Comparison of ENCODE assay signal across 9 cellular contexts in genomic region chr19:18507021-18507726, GRCh38. TPM values are rescaled to one million over a fixed set of nuclear protein-coding genes. Genes with fewer than 3 reads are reported as not detected.
DNase-seq lines count a peak whose midpoint lies in the region; ATAC-seq and TF ChIP-seq lines count a peak whose summit lies in the region.
"Had no signal": no experiment of that assay in that cellular context is flagged by ENCODE, and none has a peak within 500 bp of the region (broad histone marks: within the 10 kb centered on the region; RNA-seq: fewer than 3 reads in every experiment).

No MANE protein-coding gene starts in this region.

- ATAC-seq in HG03432 (IDR thresholded peaks at IDR 0.05; ENCODE audit: unreplicated experiment) (no peak), HG03565 (IDR thresholded peaks at IDR 0.05; ENCODE audit: unreplicated experiment) (no peak), HG03457 (IDR thresholded peaks at IDR 0.05; ENCODE audit: unreplicated experiment) (no peak), GM18907 (IDR thresholded peaks at IDR 0.05; ENCODE audit: unreplicated experiment) (no peak)

- H3K27ac ChIP-seq in dorsolateral prefrontal cortex: peak overlapping the region in 58 of 59 donors; percentile 43 to 97 (median 81)

- peak; percentile 45 for DNase-seq in CMK (ENCODE audit: low read depth)
- DNase-seq in dorsolateral prefrontal cortex: peak in 8 of 10 donors; percentile 33 to 87 (median 68)
- DNase-seq: stimulated activated CD4-positive, alpha-beta T cell treated with anti-CD3 and anti-CD28 coated beads, Interleukin-15, amount 100 ng/mL, for 24 hours had no signal

- H3K27ac Mint-ChIP-seq in T-helper 1 cell treated with Interleukin-12 subunit alpha and Interleukin-12 subunit beta and Interleukin-4 antibody, amounts not matched to agents 30 μg/mL and 1 μg/mL, for 36 hours: peak overlapping the region; percentile 79
- H3K27ac Mint-ChIP-seq in nephron: peak overlapping the region; percentile 39 to 62 (median 47)

- no peaks in the 10 kb centered on the region for H3K27me3 Mint-ChIP-seq in T-helper 1 cell treated with Interleukin-12 subunit alpha and Interleukin-12 subunit beta and Interleukin-4 antibody, amounts not matched to agents 30 μg/mL and 1 μg/mL, for 36 hours (ENCODE audit: low read depth)
- H3K27me3 Mint-ChIP-seq in nephron (ENCODE audit: low read depth): no peaks in the 10 kb centered on the region

- H3K4me1 Mint-ChIP-seq in T-helper 1 cell treated with Interleukin-12 subunit alpha and Interleukin-12 subunit beta and Interleukin-4 antibody, amounts not matched to agents 30 μg/mL and 1 μg/mL, for 36 hours (ENCODE audit: low read depth): peaks cover 38% of the 10 kb centered on the region
- H3K4me1 Mint-ChIP-seq in nephron: peaks cover 42% of the 10 kb centered on the region

- no peaks in the 10 kb centered on the region for H3K36me3 Mint-ChIP-seq in T-helper 1 cell treated with Interleukin-12 subunit alpha and Interleukin-12 subunit beta and Interleukin-4 antibody, amounts not matched to agents 30 μg/mL and 1 μg/mL, for 36 hours (ENCODE audit: low read depth)
- no peaks in the 10 kb centered on the region for H3K36me3 Mint-ChIP-seq in nephron (ENCODE audit: low read depth)

- intact Hi-C loops in dorsolateral prefrontal cortex (cut with DNase I): no loop called here

- no peaks in the 10 kb centered on the region for H3K27me3 ChIP-seq in dorsolateral prefrontal cortex

- no peak for TF ChIP-seq CTCF in dorsolateral prefrontal cortex (IDR thresholded peaks at IDR 0.05 in 54 of 56, conservative IDR thresholded peaks at IDR 0.05 in 2 of 56; ENCODE audit: low read depth in 1 of 56, partially characterized antibody in 56 of 56)
- TF ChIP-seq CTCF in nephron (IDR thresholded peaks at IDR 0.05; ENCODE audit: unreplicated experiment in 3 of 3): no peak

- peak overlapping the region; percentile 44 for H3K4me3 Mint-ChIP-seq in T-helper 1 cell treated with Interleukin-12 subunit alpha and Interleukin-12 subunit beta and Interleukin-4 antibody, amounts not matched to agents 30 μg/mL and 1 μg/mL, for 36 hours
- H3K4me3 Mint-ChIP-seq in nephron: no peak overlapping the region

- H3K9me3 Mint-ChIP-seq in T-helper 1 cell treated with Interleukin-12 subunit alpha and Interleukin-12 subunit beta and Interleukin-4 antibody, amounts not matched to agents 30 μg/mL and 1 μg/mL, for 36 hours: no peaks in the 10 kb centered on the region
- no peaks in the 10 kb centered on the region for H3K9me3 Mint-ChIP-seq in nephron

- peak overlapping the region in 2 of 59 donors; percentile 5 to 9 for H3K4me3 ChIP-seq in dorsolateral prefrontal cortex

RNA-seq across cellular contexts. Expression of gene ELL, which starts 14.7 kb away (rescaled TPM):
- total RNA-seq in dorsolateral prefrontal cortex: 10 to 100 TPM in 119 of 120 experiments, 1 to 10 TPM in 1; 9.4 to 22.3 (median 15.4) TPM

RNA-seq across cellular contexts. Expression of gene FKBP8, which starts 36.2 kb away (rescaled TPM):
- 100 to 1,000 TPM; 391 to 680 (median 539) TPM for total RNA-seq in dorsolateral prefrontal cortex

RNA-seq across cellular contexts. Expression of gene KXD1, which starts 50.5 kb away (rescaled TPM):
- 10 to 100 TPM; 46.5 to 90.8 (median 64.8) TPM for total RNA-seq in dorsolateral prefrontal cortex
